Comparison of ENCODE assay signal across 9 cellular contexts in genomic region chr9:95505072-95505471, GRCh38. TPM values are rescaled to one million over a fixed set of nuclear protein-coding genes. Genes with fewer than 3 reads are reported as not detected.
A peak's percentile ranks its signal among the peaks of the same experiment; 100 is the strongest.
DNase-seq lines count a peak whose midpoint lies in the region; ATAC-seq and TF ChIP-seq lines count a peak whose summit lies in the region.
"Had no signal": no experiment of that assay in that cellular context is flagged by ENCODE, and none has a peak within 500 bp of the region (broad histone marks: within the 10 kb centered on the region; RNA-seq: fewer than 3 reads in every experiment).

No MANE protein-coding gene starts in this region.

- DNase-seq in cardiac muscle cell (ENCODE audit: low read depth in 1 of 2, low spot score in 1 of 2) (no peak), Right ventricle myocardium superior (no peak), lower lobe of right lung (no peak), upper lobe of right lung (no peak), RPMI8226 (no peak)
- no peak for DNase-seq in activated naive CD8-positive, alpha-beta T cell treated with anti-CD3 and anti-CD28 coated beads, Interleukin-2, amount 50 U/mL, for 24 hours
- no peak for DNase-seq in stimulated activated CD4-positive, alpha-beta T cell treated with anti-CD3 and anti-CD28 coated beads, Interleukin-1b, Interleukin-23, amount 100 ng/mL, for 48 hours
- DNase-seq: activated CD4-positive, CD25-positive, alpha-beta regulatory T cell had no signal

- H3K9me3 ChIP-seq in cardiac muscle cell (ENCODE audit: low read depth), result no peaks in the 10 kb centered on the region
- no peaks in the 10 kb centered on the region for H3K9me3 ChIP-seq in lower lobe of right lung
- no peaks in the 10 kb centered on the region for H3K9me3 ChIP-seq in upper lobe of right lung

- H3K27me3 ChIP-seq in cardiac muscle cell (no peaks in the 10 kb centered on the region), lower lobe of right lung (ENCODE audit: low read depth) (no peaks in the 10 kb centered on the region), upper lobe of right lung (no peaks in the 10 kb centered on the region)

- H3K36me3 ChIP-seq in cardiac muscle cell (no peaks in the 10 kb centered on the region), lower lobe of right lung (no peaks in the 10 kb centered on the region), upper lobe of right lung (no peaks in the 10 kb centered on the region)

- H3K27ac ChIP-seq in cardiac muscle cell, result peak overlapping the region; percentile 98
- H3K27ac ChIP-seq in lower lobe of right lung, result no peak overlapping the region
- no peak overlapping the region for H3K27ac ChIP-seq in upper lobe of right lung

- intact Hi-C loops in Right ventricle myocardium superior (cut with DNase I), result no loop called here
- intact Hi-C loops in lower lobe of right lung (cut with DNase I), result no loop called here
- intact Hi-C loops in upper lobe of right lung (cut with DNase I), result loop anchor here (10.0 kb wide), 1 partner anchor 160 kb away; no protein-coding TSS in a partner anchor

- no peaks in the 10 kb centered on the region for H3K36me3 Mint-ChIP-seq in activated naive CD8-positive, alpha-beta T cell treated with anti-CD3 and anti-CD28 coated beads, Interleukin-2, amount 50 U/mL, for 24 hours (ENCODE audit: low read depth)

- TF ChIP-seq CTCF in cardiac muscle cell (IDR thresholded peaks at IDR 0.05; ENCODE audit: low read depth, low read length) (no peak), lower lobe of right lung (IDR thresholded peaks at IDR 0.05) (no peak), upper lobe of right lung (IDR thresholded peaks at IDR 0.05) (no peak)

- H3K27me3 Mint-ChIP-seq in activated naive CD8-positive, alpha-beta T cell treated with anti-CD3 and anti-CD28 coated beads, Interleukin-2, amount 50 U/mL, for 24 hours, result peaks cover 22% of the 10 kb centered on the region

- H3K4me3 Mint-ChIP-seq in activated naive CD8-positive, alpha-beta T cell treated with anti-CD3 and anti-CD28 coated beads, Interleukin-2, amount 50 U/mL, for 24 hours, result peak overlapping the region; percentile 74

- H3K4me1 Mint-ChIP-seq in activated naive CD8-positive, alpha-beta T cell treated with anti-CD3 and anti-CD28 coated beads, Interleukin-2, amount 50 U/mL, for 24 hours, result peaks cover 49% of the 10 kb centered on the region

- H3K4me3 ChIP-seq in cardiac muscle cell (peak overlapping the region; percentile 72), lower lobe of right lung (peak overlapping the region; percentile 86), upper lobe of right lung (peak overlapping the region; percentile 89)

- peaks cover 17% of the 10 kb centered on the region for H3K4me1 ChIP-seq in cardiac muscle cell (ENCODE audit: low read depth)
- peaks cover 38% of the 10 kb centered on the region for H3K4me1 ChIP-seq in lower lobe of right lung
- peaks cover 16% of the 10 kb centered on the region for H3K4me1 ChIP-seq in upper lobe of right lung

- ATAC-seq in Right ventricle myocardium superior (ENCODE audit: poor library complexity), result no peak
- no peak for ATAC-seq in activated naive CD8-positive, alpha-beta T cell treated with anti-CD3 and anti-CD28 coated beads, Interleukin-2, amount 50 U/mL, for 24 hours
- ATAC-seq in lower lobe of right lung, result no peak
- no peak for ATAC-seq in upper lobe of right lung
- no peak for ATAC-seq in GM19463 (IDR thresholded peaks at IDR 0.05; ENCODE audit: unreplicated experiment)

- H3K9me3 Mint-ChIP-seq in activated naive CD8-positive, alpha-beta T cell treated with anti-CD3 and anti-CD28 coated beads, Interleukin-2, amount 50 U/mL, for 24 hours, result no peaks in the 10 kb centered on the region

- H3K27ac Mint-ChIP-seq in activated naive CD8-positive, alpha-beta T cell treated with anti-CD3 and anti-CD28 coated beads, Interleukin-2, amount 50 U/mL, for 24 hours, result peak overlapping the region; percentile 77

RNA-seq across cellular contexts. Expression of gene PTCH1, which starts 11.7 kb away (rescaled TPM):
- total RNA-seq in cardiac muscle cell, result 8.3 and 13.9 TPM in 2 replicates
- 7.3 and 9.6 TPM in 2 replicates for polyA plus RNA-seq in cardiac muscle cell
- 9.8 TPM for total RNA-seq in Right ventricle myocardium superior
- total RNA-seq in lower lobe of right lung, result 33.3 TPM
- 25.9 TPM for total RNA-seq in upper lobe of right lung
